In the genomic region with DNA sequence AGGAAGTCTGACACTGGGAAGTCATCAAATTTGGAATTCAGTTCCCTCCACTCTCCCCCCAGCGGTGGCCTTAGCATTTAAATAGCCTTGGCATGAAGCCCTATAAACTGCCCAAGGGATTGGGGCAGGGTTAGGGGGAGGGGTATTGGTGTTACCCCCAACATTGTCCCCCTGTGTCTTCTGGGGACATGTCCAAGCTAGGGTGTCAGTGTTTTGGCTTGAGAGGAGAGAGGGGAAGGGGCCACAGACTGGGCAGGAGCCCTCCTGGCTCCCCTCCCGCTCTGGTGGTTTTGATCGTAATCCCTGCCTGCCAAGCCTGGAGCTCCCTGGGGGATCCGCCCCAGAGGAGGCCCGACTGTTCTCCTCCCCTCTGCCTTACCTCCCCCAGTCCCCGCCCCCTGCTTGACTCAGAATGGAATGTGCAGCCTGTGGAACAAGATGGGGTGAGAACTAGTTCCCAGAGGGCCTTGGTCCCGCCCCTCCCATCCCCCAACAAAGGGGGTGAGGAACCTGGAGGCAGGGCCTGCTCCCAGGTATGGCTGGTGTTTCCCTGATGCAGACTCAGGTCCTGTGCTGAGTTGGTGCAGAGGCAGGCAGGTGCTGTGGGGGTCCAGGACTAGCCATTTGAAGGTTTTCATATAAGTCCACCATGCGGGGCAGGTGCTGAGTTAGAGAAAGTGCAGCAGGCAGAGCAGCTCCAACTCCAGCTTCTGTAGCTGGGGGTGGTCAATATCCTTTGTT, we compare ENCODE assay signal across 8 cellular contexts.
DNase-seq lines count a peak whose midpoint lies in the region; ATAC-seq lines count a peak whose summit lies in the region.

No MANE protein-coding gene starts in this region.

- H3K27ac ChIP-seq in epithelial cell of prostate, result peak overlapping the region; percentile 85

- ATAC-seq in GM18520 (IDR thresholded peaks at IDR 0.05; ENCODE audit: unreplicated experiment) (no peak), HG02798 (IDR thresholded peaks at IDR 0.05; ENCODE audit: poor library complexity, unreplicated experiment) (no peak), GM21619 (IDR thresholded peaks at IDR 0.05; ENCODE audit: unreplicated experiment) (no peak)

- DNase-seq in HCEC 1CT (peak; percentile 80), NCI-H82 (lab: John Stamatoyannopoulos, UW) (peak; percentile 94), epithelial cell of prostate (ENCODE audit: low read depth, low spot score) (peak; percentile 71), midbrain (lab: John Stamatoyannopoulos, UW) (peak; percentile 47)
- no peak for DNase-seq in central memory CD4-positive, alpha-beta T cell
